ENCODE assay signal across 1 cellular context in the genomic region with DNA sequence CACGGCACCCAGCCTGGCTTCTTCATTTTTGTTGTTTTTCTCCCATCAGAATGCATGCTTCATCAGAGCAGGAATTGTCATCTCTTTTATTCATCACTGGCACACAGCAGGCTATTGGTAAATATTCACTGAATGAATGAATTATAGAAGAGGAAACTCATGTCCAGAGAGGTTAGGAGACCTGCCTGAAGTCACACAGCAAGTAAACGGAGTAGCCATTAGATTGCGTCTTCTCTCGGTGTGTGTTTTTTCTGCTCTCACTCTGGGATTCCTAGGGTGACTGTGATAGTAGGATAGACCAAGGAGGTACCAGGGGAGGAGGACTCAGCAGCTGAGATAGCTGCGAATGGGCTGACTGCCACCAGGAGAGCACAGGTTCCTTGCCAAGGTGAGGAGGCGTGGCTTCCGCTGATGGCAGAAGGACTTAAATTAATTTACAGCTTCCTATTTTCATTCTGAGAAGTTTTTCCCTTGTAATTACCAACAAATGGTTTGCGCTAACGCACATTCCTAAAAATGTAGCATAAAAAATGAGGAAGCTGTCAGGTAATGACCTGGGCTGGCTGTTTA.
TF ChIP-seq lines count a peak whose summit lies in the region.

No MANE protein-coding gene starts in this region.

TF ChIP-seq in WTC11, 78 proteins besides CTCF, POLR2A, EP300 and RAD21:
- no peak for TF ChIP-seq ZNF138 (CRISPR knock-in tag; conservative IDR thresholded peaks at IDR 0.05)
- no peak for TF ChIP-seq OVOL2 (CRISPR knock-in tag; IDR thresholded peaks at IDR 0.05; ENCODE audit: borderline replicate concordance)
- TF ChIP-seq SMAD4 (CRISPR knock-in tag; IDR thresholded peaks at IDR 0.05), result no peak
